8 cellular contexts compared by ENCODE assay signal in genomic region chr6:125986956-125987617, GRCh38. TPM values are rescaled to one million over a fixed set of nuclear protein-coding genes. Genes with fewer than 3 reads are reported as not detected.
A peak's percentile ranks its signal among the peaks of the same experiment; 100 is the strongest.
DNase-seq lines count a peak whose midpoint lies in the region; ATAC-seq, FAIRE-seq and TF ChIP-seq lines count a peak whose summit lies in the region.

No MANE protein-coding gene starts in this region.

- peaks cover 44% of the 10 kb centered on the region for H3K79me2 ChIP-seq in Loucy (ENCODE audit: insufficient read depth, low read length)

- ATAC-seq in GM18498 (IDR thresholded peaks at IDR 0.05; ENCODE audit: unreplicated experiment) = peak; percentile 5

- no peak for TF ChIP-seq CTCF in Loucy (conservative IDR thresholded peaks at IDR 0.05; ENCODE audit: low read length)
- no peak for TF ChIP-seq CTCF in kidney (IDR thresholded peaks at IDR 0.05; ENCODE audit: borderline replicate concordance, extremely low read depth, insufficient read depth)
- no peak for TF ChIP-seq CTCF in thyroid gland (IDR thresholded peaks at IDR 0.05)

- peak overlapping the region; percentile 87 for H2AFZ ChIP-seq in Loucy (ENCODE audit: low read length)

- intact Hi-C loops in kidney (cut with DNase I) = no loop called here
- intact Hi-C loops in thyroid gland (cut with DNase I) = no loop called here

- no peaks in the 10 kb centered on the region for H3K9me3 ChIP-seq in Loucy (ENCODE audit: insufficient read depth, low read depth, low read length)
- no peaks in the 10 kb centered on the region for H3K9me3 ChIP-seq in kidney (ENCODE audit: control insufficient read depth in 1 of 2, low read length in 2 of 2)
- H3K9me3 ChIP-seq in thyroid gland = no peaks in the 10 kb centered on the region

- 13 to 17% methylated on average over 11 of the region's 11 CpGs for WGBS in thyroid gland, 2 donors

- H3F3A ChIP-seq in Loucy (ENCODE audit: low read depth) = 0 out of 2 replicates have a peak, but pooled peaks cover 5% of the 10 kb centered on the region

- H3K4me3 ChIP-seq in Loucy (ENCODE audit: low read length, poor library complexity, severe bottlenecking) (peak overlapping the region; percentile 80), kidney (ENCODE audit: low read length in 2 of 2) (peak overlapping the region; percentile 84 to 85), thyroid gland (replicated peaks in 1 of 3) (peak overlapping the region; percentile 43 to 66 (median 62))

- H3K4me1 ChIP-seq in Loucy (ENCODE audit: insufficient read depth, low read length, poor library complexity, severe bottlenecking) (peaks cover 58% of the 10 kb centered on the region), kidney (ENCODE audit: control insufficient read depth in 1 of 2, insufficient read depth in 1 of 2, low read depth in 1 of 2, low read length in 2 of 2) (peaks cover 0 to 8% of the 10 kb centered on the region in 2 donors), thyroid gland (peaks cover 6 to 20% of the 10 kb centered on the region in 2 donors)

- peak overlapping the region; percentile 81 for H3K4me2 ChIP-seq in Loucy (ENCODE audit: low read depth, low read length, poor library complexity, severe bottlenecking)

- no peak for TF ChIP-seq POLR2A in thyroid gland (IDR thresholded peaks at IDR 0.05)

- H3K27me3 ChIP-seq in Loucy (ENCODE audit: insufficient read depth, low read length, poor library complexity, severe bottlenecking) = no peaks in the 10 kb centered on the region
- no peaks in the 10 kb centered on the region for H3K27me3 ChIP-seq in thyroid gland

- H3K9ac ChIP-seq in Loucy (ENCODE audit: low read depth, low read length, poor library complexity, severe bottlenecking) = peak overlapping the region; percentile 80
- peak overlapping the region; percentile 57 to 96 for H3K9ac ChIP-seq in kidney (ENCODE audit: low read length in 2 of 2)

- DNase-seq in H4 (ENCODE audit: low spot score) = peak; percentile 10
- peak; percentile 31 for DNase-seq in amniotic epithelial cell (ENCODE audit: low read depth)
- DNase-seq in kidney = no peak
- DNase-seq in thyroid gland = no peak
- no peak for DNase-seq in activated CD4-positive, CD25-positive, alpha-beta regulatory T cell treated with anti-CD3 and anti-CD28 coated beads, Interleukin-2, amount 50 U/mL, for 72 hours
- DNase-seq in NCI-H2107 (lab: John Stamatoyannopoulos, UW) = no peak

- H4K20me1 ChIP-seq in Loucy (ENCODE audit: insufficient read depth, low read length, poor library complexity, severe bottlenecking) = peaks cover 11% of the 10 kb centered on the region

- no peak for FAIRE-seq in kidney (lab: Jason Lieb, UNC)

- H3K27ac ChIP-seq in kidney (ENCODE audit: low read depth in 2 of 2, low read length in 2 of 2) (peak overlapping the region; percentile 77 to 81), thyroid gland (peak overlapping the region; percentile 45 to 82 (median 69))

- H3K36me3 ChIP-seq in Loucy (ENCODE audit: insufficient read depth, low read length) (no peaks in the 10 kb centered on the region), kidney (ENCODE audit: control insufficient read depth in 1 of 2, insufficient read depth in 2 of 2, low read length in 2 of 2) (no peaks in the 10 kb centered on the region), thyroid gland (no peaks in the 10 kb centered on the region)

- H3K9me2 ChIP-seq in Loucy (replicated peaks; ENCODE audit: low read depth, low read length) = no peaks in the 10 kb centered on the region

RNA-seq across cellular contexts. Expression of gene TRMT11, which starts 0.7 kb away (rescaled TPM):
- total RNA-seq in H4 (2014; rRNA removed; shearing (Covaris generic)) = 18.4 and 19.1 TPM in 2 replicates
- total RNA-seq in kidney = 25.1 TPM
- 10.6 TPM for polyA plus RNA-seq in kidney (ENCODE audit: insufficient read depth, low read depth, low replicate concordance)
- total RNA-seq in thyroid gland = 10 to 100 TPM; 27.6 to 45.3 (median 36.4) TPM

RNA-seq across cellular contexts. Expression of gene HINT3, which starts 30.5 kb away (rescaled TPM):
- 10.0 and 10.6 TPM in 2 replicates for total RNA-seq in H4 (2014; rRNA removed; shearing (Covaris generic))
- 21.4 TPM for total RNA-seq in kidney
- polyA plus RNA-seq in kidney (ENCODE audit: insufficient read depth, low read depth, low replicate concordance) = 18.9 TPM
- total RNA-seq in thyroid gland = 10 to 100 TPM; 21.5 to 32.5 (median 26.3) TPM

Comparison
In these comparisons a context has a peak if more than half of its experiments do, and no peak if none do; other contexts are left out.
1. DNase-seq: peak in H4 (single experiment) and amniotic epithelial cell (single experiment); none in kidney (single experiment), thyroid gland (0 of 2), activated CD4-positive, CD25-positive, alpha-beta regulatory T cell treated with anti-CD3 and anti-CD28 coated beads, Interleukin-2, amount 50 U/mL, for 72 hours (single experiment) and NCI-H2107 (single experiment).
2. Peak in every context shown above with its lines, with median percentiles within 50 percentile points of each other: H3K4me3 ChIP-seq.